In genomic region chr10:71179382-71179781, GRCh38 we compare ENCODE assay signal across 27 cellular contexts. TPM values are rescaled to one million over a fixed set of nuclear protein-coding genes. Genes with fewer than 3 reads are reported as not detected.
"Had no signal": no experiment of that assay in that cellular context is flagged by ENCODE, and none has a peak within 500 bp of the region (broad histone marks: within the 10 kb centered on the region; RNA-seq: fewer than 3 reads in every experiment).

No MANE protein-coding gene starts in this region.

- H3K36me3 ChIP-seq: ascending aorta, SJSA1 had no signal

- H3K27ac ChIP-seq: ascending aorta, body of pancreas, SJSA1 had no signal

- H3K9me3 ChIP-seq: ascending aorta, body of pancreas, SJSA1 had no signal

- H3K4me1 ChIP-seq: ascending aorta, body of pancreas, SJSA1 had no signal

- ATAC-seq: activated CD8-positive, alpha-beta memory T cell treated with anti-CD3 and anti-CD28 coated beads, Interleukin-2, amount 10 ng/mL, durations not matched to agents 7 days and 5 days; body of pancreas; K562; PC-3; SK-N-SH treated with all-trans-retinoic acid at 6 μM for 48 hours; T-helper 17 cell had no signal

- H3K27me3 ChIP-seq: ascending aorta, body of pancreas had no signal

- DNase-seq: activated B cell treated with CpG ODN at 0.5 μM for 24 hours; activated CD4-positive, alpha-beta T cell treated with anti-CD3 and anti-CD28 coated beads for 1 hour; activated CD4-positive, alpha-beta T cell treated with anti-CD3 and anti-CD28 coated beads, Interleukin-2, amount 10 ng/mL, durations not matched to agents 24 days and 14 days; activated CD4-positive, alpha-beta T cell treated with anti-CD3 and anti-CD28 coated beads, Interleukin-2, amount 50 U/mL, for 48 hours; activated CD8-positive, alpha-beta memory T cell treated with anti-CD3 and anti-CD28 coated beads, Interleukin-2, amount 10 ng/mL, durations not matched to agents 7 days and 5 days; activated effector memory CD4-positive, alpha-beta T cell treated with Interleukin-2 at 50 U/mL for 16 hours; activated naive CD4-positive, alpha-beta T cell; activated T-cell treated with anti-CD3 and anti-CD28 coated beads, Interleukin-2, amount 50 U/mL, for 24 hours; body of pancreas; central memory CD4-positive, alpha-beta T cell; Karpas-422; MM.1S; NCI-H1092; NCI-H1436 treated with DMSO at 0.1 percent for 48 hours; NCI-H1930; NCI-H446 treated with DMSO at 0.1 percent for 48 hours; NCI-H524 treated with DMSO at 0.1 percent for 48 hours; NCI-H774; NK-92 treated with Interleukin-12 subunit alpha and Interleukin-12 subunit beta, amount 100 ng/mL, for 24 hours; PC-3; SHP77; T-helper 17 cell; T-helper 9 cell had no signal

- H3K4me3 ChIP-seq: ascending aorta, body of pancreas, K562, SJSA1 had no signal

RNA-seq across cellular contexts. Expression of gene UNC5B, which starts 33.0 kb away (rescaled TPM):
- total RNA-seq: activated B cell treated with CpG ODN at 0.5 μM for 24 hours, T-helper 17 cell had no signal
